In genomic region chr3:73407572-73407971, GRCh38 we compare ENCODE assay signal across 15 cellular contexts.
DNase-seq lines count a peak whose midpoint lies in the region; ATAC-seq and TF ChIP-seq lines count a peak whose summit lies in the region.
"Had no signal": no experiment of that assay in that cellular context is flagged by ENCODE, and none has a peak within 500 bp of the region (broad histone marks: within the 10 kb centered on the region; RNA-seq: fewer than 3 reads in every experiment).

No MANE protein-coding gene starts in this region.

- no peaks in the 10 kb centered on the region for H3K36me3 ChIP-seq in esophagus (ENCODE audit: control insufficient read depth in 2 of 2, insufficient read depth in 2 of 2, low read length in 1 of 2)
- peaks cover 0 to 10% (median 0%) of the 10 kb centered on the region in 4 donors for H3K36me3 ChIP-seq in sigmoid colon
- no peaks in the 10 kb centered on the region for H3K36me3 ChIP-seq in vagina
- H3K36me3 ChIP-seq: BLaER1 treated with 17β-estradiol and CSF1 and Interleukin-3, amounts not matched to agents 10 nM and 100 nM had no signal

- 72 to 78% methylated on average over 2 of the region's 2 CpGs for WGBS in esophagus, 2 donors
- 83 to 91% methylated on average over 2 of the region's 2 CpGs for WGBS in sigmoid colon, 2 donors

- peak overlapping the region; percentile 23 to 40 for H3K27ac ChIP-seq in esophagus (ENCODE audit: low read depth in 2 of 2, low read length in 1 of 2)
- H3K27ac ChIP-seq in sigmoid colon, result peak overlapping the region in 3 of 4 donors; percentile 62 to 72 (median 71)
- H3K27ac ChIP-seq in vagina, result peak overlapping the region; percentile 78
- H3K27ac ChIP-seq in substantia nigra (ENCODE audit: low read depth, low read length, poor library complexity, severe bottlenecking), result no peak overlapping the region
- H3K27ac ChIP-seq: BLaER1 treated with 17β-estradiol and CSF1 and Interleukin-3, amounts not matched to agents 10 nM and 100 nM had no signal

- H3K4me1 ChIP-seq in esophagus (ENCODE audit: control insufficient read depth in 2 of 2, insufficient read depth in 2 of 2, low read length in 1 of 2), result no peaks in the 10 kb centered on the region
- peaks cover 0 to 98% (median 90%) of the 10 kb centered on the region in 4 donors for H3K4me1 ChIP-seq in sigmoid colon
- peaks cover 66% of the 10 kb centered on the region for H3K4me1 ChIP-seq in vagina

- TF ChIP-seq CTCF in sigmoid colon (IDR thresholded peaks at IDR 0.05), result no peak
- TF ChIP-seq CTCF in vagina (IDR thresholded peaks at IDR 0.05), result no peak

- TF ChIP-seq POLR2A in sigmoid colon (IDR thresholded peaks at IDR 0.05) (no peak), vagina (IDR thresholded peaks at IDR 0.05) (no peak)

- DNase-seq in medulla oblongata (ENCODE audit: extremely low spot score) (peak; percentile 14), sigmoid colon (no peak), vagina (ENCODE audit: extremely low spot score in 2 of 2) (no peak), substantia nigra (lab: John Stamatoyannopoulos, UW) (no peak), amniotic stem cell (lab: John Stamatoyannopoulos, UW) (no peak)
- DNase-seq: ACHN; Calu3; CD4-positive, alpha-beta T cell; DMS 273 treated with DMSO at 0.1 percent for 48 hours; H7 had no signal

- no peak for TF ChIP-seq EP300 in sigmoid colon (IDR thresholded peaks at IDR 0.05)

- H3K27me3 ChIP-seq in esophagus (ENCODE audit: control insufficient read depth in 1 of 2, insufficient read depth in 2 of 2, low read length in 2 of 2) (no peaks in the 10 kb centered on the region), sigmoid colon (no peaks in the 10 kb centered on the region), vagina (no peaks in the 10 kb centered on the region)
- H3K27me3 ChIP-seq: BLaER1 treated with 17β-estradiol and CSF1 and Interleukin-3, amounts not matched to agents 10 nM and 100 nM had no signal

- intact Hi-C loops in sigmoid colon (cut with DNase I) (loop anchor here (10.0 kb wide), 1 partner anchor 83 kb away; no protein-coding TSS in a partner anchor), vagina (cut with DNase I) (no loop called here)

- H3K9me3 ChIP-seq in esophagus (ENCODE audit: control insufficient read depth in 2 of 2, insufficient read depth in 1 of 2, low read depth in 1 of 2, low read length in 1 of 2), result no peaks in the 10 kb centered on the region
- no peaks in the 10 kb centered on the region for H3K9me3 ChIP-seq in sigmoid colon
- no peaks in the 10 kb centered on the region for H3K9me3 ChIP-seq in vagina
- H3K9me3 ChIP-seq: BLaER1 treated with 17β-estradiol and CSF1 and Interleukin-3, amounts not matched to agents 10 nM and 100 nM had no signal

- H3K4me3 ChIP-seq in esophagus (ENCODE audit: low read depth in 1 of 2, low read length in 2 of 2) (no peak overlapping the region), sigmoid colon (no peak overlapping the region), vagina (peak overlapping the region in 1 of 2 donors; percentile 14)
- H3K4me3 ChIP-seq: BLaER1 treated with 17β-estradiol and CSF1 and Interleukin-3, amounts not matched to agents 10 nM and 100 nM; GM12878; GM23338 had no signal

- ATAC-seq in GM21390 (IDR thresholded peaks at IDR 0.05; ENCODE audit: unreplicated experiment), result no peak
- ATAC-seq: GM12878, GM23338 had no signal
